Comparison of ENCODE assay signal across 1 cellular context in genomic region chr21:33189845-33190244, GRCh38.
TF ChIP-seq lines count a peak whose summit lies in the region.

No MANE protein-coding gene starts in this region.

TF ChIP-seq in HEK293, 187 proteins besides CTCF, POLR2A, EP300 and RAD21 (continued from another document):
- TF ChIP-seq ZNF521 (tag by site-specific recombination; IDR thresholded peaks at IDR 0.05) (no peak), ZNF549 (tag by site-specific recombination; IDR thresholded peaks at IDR 0.05) (no peak), EGR2 (tag by site-specific recombination; IDR thresholded peaks at IDR 0.05; ENCODE audit: low read depth) (no peak), ELK4 (IDR thresholded peaks at IDR 0.05; ENCODE audit: borderline replicate concordance, low read depth, low read length) (no peak), KLF16 (tag by site-specific recombination; IDR thresholded peaks at IDR 0.05) (no peak), TCF7L2 (IDR thresholded peaks at IDR 0.05; ENCODE audit: borderline replicate concordance, low read depth, low read length) (no peak), ZNF398 (tag by site-specific recombination; IDR thresholded peaks at IDR 0.05) (no peak), ZNF785 (tag by site-specific recombination; IDR thresholded peaks at IDR 0.05) (no peak), OVOL3 (tag by site-specific recombination; IDR thresholded peaks at IDR 0.05) (peak; percentile 45; the same call in 1 of the 2 replicates), FEZF1 (tag by site-specific recombination; IDR thresholded peaks at IDR 0.05) (peak; percentile 51; the same call in 1 of the 2 replicates), ZNF626 (tag by site-specific recombination; IDR thresholded peaks at IDR 0.05) (no peak), ZNF146 (tag by site-specific recombination; IDR thresholded peaks at IDR 0.05) (no peak), ZNF350 (tag by site-specific recombination; IDR thresholded peaks at IDR 0.05) (peak; percentile 37; the same call in 1 of the 2 replicates), KLF1 (tag by site-specific recombination; IDR thresholded peaks at IDR 0.05) (no peak), ZXDB (tag by site-specific recombination; IDR thresholded peaks at IDR 0.05) (0 out of 2 replicates have a peak, but pooled peaks have one; percentile 22), ZNF837 (tag by site-specific recombination; IDR thresholded peaks at IDR 0.05) (no peak), ZNF514 (tag by site-specific recombination; IDR thresholded peaks at IDR 0.05) (no peak), ZNF76 (tag by site-specific recombination; IDR thresholded peaks at IDR 0.05; ENCODE audit: borderline replicate concordance, low read depth) (no peak)
- TF ChIP-seq, protein P1, sequence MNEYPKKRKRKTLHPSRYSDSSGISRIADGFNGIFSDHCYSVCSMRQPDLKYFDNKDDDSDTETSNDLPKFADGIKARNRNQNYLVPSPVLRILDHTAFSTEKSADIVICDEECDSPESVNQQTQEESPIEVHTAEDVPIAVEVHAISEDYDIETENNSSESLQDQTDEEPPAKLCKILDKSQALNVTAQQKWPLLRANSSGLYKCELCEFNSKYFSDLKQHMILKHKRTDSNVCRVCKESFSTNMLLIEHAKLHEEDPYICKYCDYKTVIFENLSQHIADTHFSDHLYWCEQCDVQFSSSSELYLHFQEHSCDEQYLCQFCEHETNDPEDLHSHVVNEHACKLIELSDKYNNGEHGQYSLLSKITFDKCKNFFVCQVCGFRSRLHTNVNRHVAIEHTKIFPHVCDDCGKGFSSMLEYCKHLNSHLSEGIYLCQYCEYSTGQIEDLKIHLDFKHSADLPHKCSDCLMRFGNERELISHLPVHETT (tag by site-specific recombination; IDR thresholded peaks at IDR 0.05): peak; percentile 63; the same call in 1 of the 2 replicates
- TF ChIP-seq, protein P2, sequence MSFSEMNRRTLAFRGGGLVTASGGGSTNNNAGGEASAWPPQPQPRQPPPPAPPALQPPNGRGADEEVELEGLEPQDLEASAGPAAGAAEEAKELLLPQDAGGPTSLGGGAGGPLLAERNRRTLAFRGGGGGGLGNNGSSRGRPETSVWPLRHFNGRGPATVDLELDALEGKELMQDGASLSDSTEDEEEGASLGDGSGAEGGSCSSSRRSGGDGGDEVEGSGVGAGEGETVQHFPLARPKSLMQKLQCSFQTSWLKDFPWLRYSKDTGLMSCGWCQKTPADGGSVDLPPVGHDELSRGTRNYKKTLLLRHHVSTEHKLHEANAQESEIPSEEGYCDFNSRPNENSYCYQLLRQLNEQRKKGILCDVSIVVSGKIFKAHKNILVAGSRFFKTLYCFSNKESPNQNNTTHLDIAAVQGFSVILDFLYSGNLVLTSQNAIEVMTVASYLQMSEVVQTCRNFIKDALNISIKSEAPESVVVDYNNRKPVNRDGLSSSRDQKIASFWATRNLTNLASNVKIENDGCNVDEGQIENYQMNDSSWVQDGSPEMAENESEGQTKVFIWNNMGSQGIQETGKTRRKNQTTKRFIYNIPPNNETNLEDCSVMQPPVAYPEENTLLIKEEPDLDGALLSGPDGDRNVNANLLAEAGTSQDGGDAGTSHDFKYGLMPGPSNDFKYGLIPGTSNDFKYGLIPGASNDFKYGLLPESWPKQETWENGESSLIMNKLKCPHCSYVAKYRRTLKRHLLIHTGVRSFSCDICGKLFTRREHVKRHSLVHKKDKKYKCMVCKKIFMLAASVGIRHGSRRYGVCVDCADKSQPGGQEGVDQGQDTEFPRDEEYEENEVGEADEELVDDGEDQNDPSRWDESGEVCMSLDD (tag by site-specific recombination; IDR thresholded peaks at IDR 0.05): no peak
- TF ChIP-seq, protein P3, sequence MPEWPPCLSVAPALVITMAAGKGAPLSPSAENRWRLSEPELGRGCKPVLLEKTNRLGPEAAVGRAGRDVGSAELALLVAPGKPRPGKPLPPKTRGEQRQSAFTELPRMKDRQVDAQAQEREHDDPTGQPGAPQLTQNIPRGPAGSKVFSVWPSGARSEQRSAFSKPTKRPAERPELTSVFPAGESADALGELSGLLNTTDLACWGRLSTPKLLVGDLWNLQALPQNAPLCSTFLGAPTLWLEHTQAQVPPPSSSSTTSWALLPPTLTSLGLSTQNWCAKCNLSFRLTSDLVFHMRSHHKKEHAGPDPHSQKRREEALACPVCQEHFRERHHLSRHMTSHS (tag by site-specific recombination; IDR thresholded peaks at IDR 0.05): no peak
- TF ChIP-seq, protein P4, sequence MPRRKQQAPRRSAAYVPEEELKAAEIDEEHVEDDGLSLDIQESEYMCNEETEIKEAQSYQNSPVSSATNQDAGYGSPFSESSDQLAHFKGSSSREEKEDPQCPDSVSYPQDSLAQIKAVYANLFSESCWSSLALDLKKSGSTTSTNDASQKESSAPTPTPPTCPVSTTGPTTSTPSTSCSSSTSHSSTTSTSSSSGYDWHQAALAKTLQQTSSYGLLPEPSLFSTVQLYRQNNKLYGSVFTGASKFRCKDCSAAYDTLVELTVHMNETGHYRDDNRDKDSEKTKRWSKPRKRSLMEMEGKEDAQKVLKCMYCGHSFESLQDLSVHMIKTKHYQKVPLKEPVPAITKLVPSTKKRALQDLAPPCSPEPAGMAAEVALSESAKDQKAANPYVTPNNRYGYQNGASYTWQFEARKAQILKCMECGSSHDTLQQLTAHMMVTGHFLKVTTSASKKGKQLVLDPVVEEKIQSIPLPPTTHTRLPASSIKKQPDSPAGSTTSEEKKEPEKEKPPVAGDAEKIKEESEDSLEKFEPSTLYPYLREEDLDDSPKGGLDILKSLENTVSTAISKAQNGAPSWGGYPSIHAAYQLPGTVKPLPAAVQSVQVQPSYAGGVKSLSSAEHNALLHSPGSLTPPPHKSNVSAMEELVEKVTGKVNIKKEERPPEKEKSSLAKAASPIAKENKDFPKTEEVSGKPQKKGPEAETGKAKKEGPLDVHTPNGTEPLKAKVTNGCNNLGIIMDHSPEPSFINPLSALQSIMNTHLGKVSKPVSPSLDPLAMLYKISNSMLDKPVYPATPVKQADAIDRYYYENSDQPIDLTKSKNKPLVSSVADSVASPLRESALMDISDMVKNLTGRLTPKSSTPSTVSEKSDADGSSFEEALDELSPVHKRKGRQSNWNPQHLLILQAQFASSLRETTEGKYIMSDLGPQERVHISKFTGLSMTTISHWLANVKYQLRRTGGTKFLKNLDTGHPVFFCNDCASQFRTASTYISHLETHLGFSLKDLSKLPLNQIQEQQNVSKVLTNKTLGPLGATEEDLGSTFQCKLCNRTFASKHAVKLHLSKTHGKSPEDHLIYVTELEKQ (tag by site-specific recombination; IDR thresholded peaks at IDR 0.05; ENCODE audit: borderline replicate concordance): no peak
- TF ChIP-seq, protein P5, sequence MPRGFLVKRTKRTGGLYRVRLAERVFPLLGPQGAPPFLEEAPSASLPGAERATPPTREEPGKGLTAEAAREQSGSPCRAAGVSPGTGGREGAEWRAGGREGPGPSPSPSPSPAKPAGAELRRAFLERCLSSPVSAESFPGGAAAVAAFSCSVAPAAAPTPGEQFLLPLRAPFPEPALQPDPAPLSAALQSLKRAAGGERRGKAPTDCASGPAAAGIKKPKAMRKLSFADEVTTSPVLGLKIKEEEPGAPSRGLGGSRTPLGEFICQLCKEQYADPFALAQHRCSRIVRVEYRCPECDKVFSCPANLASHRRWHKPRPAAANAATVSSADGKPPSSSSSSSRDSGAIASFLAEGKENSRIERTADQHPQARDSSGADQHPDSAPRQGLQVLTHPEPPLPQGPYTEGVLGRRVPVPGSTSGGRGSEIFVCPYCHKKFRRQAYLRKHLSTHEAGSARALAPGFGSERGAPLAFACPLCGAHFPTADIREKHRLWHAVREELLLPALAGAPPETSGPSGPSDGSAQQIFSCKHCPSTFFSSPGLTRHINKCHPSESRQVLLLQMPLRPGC (tag by site-specific recombination; IDR thresholded peaks at IDR 0.05): peak; percentile 39; the same call in 1 of the 2 replicates
- TF ChIP-seq, protein P6, sequence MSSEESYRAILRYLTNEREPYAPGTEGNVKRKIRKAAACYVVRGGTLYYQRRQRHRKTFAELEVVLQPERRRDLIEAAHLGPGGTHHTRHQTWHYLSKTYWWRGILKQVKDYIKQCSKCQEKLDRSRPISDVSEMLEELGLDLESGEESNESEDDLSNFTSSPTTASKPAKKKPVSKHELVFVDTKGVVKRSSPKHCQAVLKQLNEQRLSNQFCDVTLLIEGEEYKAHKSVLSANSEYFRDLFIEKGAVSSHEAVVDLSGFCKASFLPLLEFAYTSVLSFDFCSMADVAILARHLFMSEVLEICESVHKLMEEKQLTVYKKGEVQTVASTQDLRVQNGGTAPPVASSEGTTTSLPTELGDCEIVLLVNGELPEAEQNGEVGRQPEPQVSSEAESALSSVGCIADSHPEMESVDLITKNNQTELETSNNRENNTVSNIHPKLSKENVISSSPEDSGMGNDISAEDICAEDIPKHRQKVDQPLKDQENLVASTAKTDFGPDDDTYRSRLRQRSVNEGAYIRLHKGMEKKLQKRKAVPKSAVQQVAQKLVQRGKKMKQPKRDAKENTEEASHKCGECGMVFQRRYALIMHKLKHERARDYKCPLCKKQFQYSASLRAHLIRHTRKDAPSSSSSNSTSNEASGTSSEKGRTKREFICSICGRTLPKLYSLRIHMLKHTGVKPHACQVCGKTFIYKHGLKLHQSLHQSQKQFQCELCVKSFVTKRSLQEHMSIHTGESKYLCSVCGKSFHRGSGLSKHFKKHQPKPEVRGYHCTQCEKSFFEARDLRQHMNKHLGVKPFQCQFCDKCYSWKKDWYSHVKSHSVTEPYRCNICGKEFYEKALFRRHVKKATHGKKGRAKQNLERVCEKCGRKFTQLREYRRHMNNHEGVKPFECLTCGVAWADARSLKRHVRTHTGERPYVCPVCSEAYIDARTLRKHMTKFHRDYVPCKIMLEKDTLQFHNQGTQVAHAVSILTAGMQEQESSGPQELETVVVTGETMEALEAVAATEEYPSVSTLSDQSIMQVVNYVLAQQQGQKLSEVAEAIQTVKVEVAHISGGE (tag by site-specific recombination; conservative IDR thresholded peaks at IDR 0.05; ENCODE audit: low read depth): no peak
